In genomic region chr15:73227433-73228056, GRCh38 we compare ENCODE assay signal across 17 cellular contexts.
A peak's percentile ranks its signal among the peaks of the same experiment; 100 is the strongest.
DNase-seq lines count a peak whose midpoint lies in the region; ATAC-seq and TF ChIP-seq lines count a peak whose summit lies in the region.
"Had no signal": no experiment of that assay in that cellular context is flagged by ENCODE, and none has a peak within 500 bp of the region (broad histone marks: within the 10 kb centered on the region; RNA-seq: fewer than 3 reads in every experiment).

No MANE protein-coding gene starts in this region.

- H3K27me3 ChIP-seq in ascending aorta: no peaks in the 10 kb centered on the region
- no peaks in the 10 kb centered on the region for H3K27me3 ChIP-seq in mesendoderm (ENCODE audit: insufficient read depth, low read length, poor library complexity)
- no peaks in the 10 kb centered on the region for H3K27me3 ChIP-seq in transverse colon
- H3K27me3 ChIP-seq: SJSA1 had no signal

- H3K27ac ChIP-seq in ascending aorta: peak overlapping the region; percentile 15 to 34
- H3K27ac ChIP-seq in mesendoderm (ENCODE audit: low read depth, low read length): no peak overlapping the region
- peak overlapping the region; percentile 60 to 81 (median 69) for H3K27ac ChIP-seq in transverse colon
- H3K27ac ChIP-seq: HL-60, RWPE1, SJSA1 had no signal

- peak overlapping the region; percentile 26 for H3K4me3 Mint-ChIP-seq in natural killer cell treated with Interleukin-12 subunit alpha and Interleukin-12 subunit beta and Interleukin-15 and Interleukin-18, amount 100 ng/mL, for 72 hours
- H3K4me3 Mint-ChIP-seq in natural killer cell: no peak overlapping the region
- H3K4me3 Mint-ChIP-seq: CD14-positive monocyte had no signal

- peaks cover 0 to 4% of the 10 kb centered on the region in 2 donors for H3K4me1 ChIP-seq in ascending aorta
- H3K4me1 ChIP-seq in mesendoderm (ENCODE audit: control insufficient read depth, low read depth, low read length): peaks cover 4% of the 10 kb centered on the region
- H3K4me1 ChIP-seq in transverse colon: peaks cover 3 to 47% (median 20%) of the 10 kb centered on the region in 4 donors
- H3K4me1 ChIP-seq: Caco-2 had no signal

- no peak overlapping the region for H2BK15ac ChIP-seq in mesendoderm (replicated peaks; ENCODE audit: low read depth)

- no peak overlapping the region for H3K56ac ChIP-seq in mesendoderm (ENCODE audit: low read length)

- in situ Hi-C loops in transverse colon (cut with MboI; ENCODE audit: low pct_ligation_motif_present in 1 of 4, low pct_unique_long_range_greater_than_20kb in 1 of 4, low sequenced_read_pairs in 3 of 4): no loop called here

- intact Hi-C loops in natural killer cell (cut with micrococcal nuclease) (no loop called here), ascending aorta (cut with DNase I) (no loop called here), transverse colon (cut with DNase I; ENCODE audit: low total_unique reads) (no loop called here)

- H3K36me3 ChIP-seq in ascending aorta: no peaks in the 10 kb centered on the region
- H3K36me3 ChIP-seq in mesendoderm (ENCODE audit: control insufficient read depth, insufficient read depth, low read length): no peaks in the 10 kb centered on the region
- peaks cover 0 to 4% (median 0%) of the 10 kb centered on the region in 4 donors for H3K36me3 ChIP-seq in transverse colon
- H3K36me3 ChIP-seq: SJSA1 had no signal

- no peak overlapping the region for H3K4me2 ChIP-seq in mesendoderm (ENCODE audit: low read length)

- H3K9me3 Mint-ChIP-seq in natural killer cell treated with Interleukin-12 subunit alpha and Interleukin-12 subunit beta and Interleukin-15 and Interleukin-18, amount 100 ng/mL, for 72 hours: no peaks in the 10 kb centered on the region
- H3K9me3 Mint-ChIP-seq in natural killer cell: no peaks in the 10 kb centered on the region

- H3K36me3 Mint-ChIP-seq in natural killer cell treated with Interleukin-12 subunit alpha and Interleukin-12 subunit beta and Interleukin-15 and Interleukin-18, amount 100 ng/mL, for 72 hours: peaks cover 4% of the 10 kb centered on the region
- H3K36me3 Mint-ChIP-seq in natural killer cell: peaks cover 8% of the 10 kb centered on the region
- H3K36me3 Mint-ChIP-seq: CD14-positive monocyte had no signal

- TF ChIP-seq EP300 in transverse colon (IDR thresholded peaks at IDR 0.05; ENCODE audit: low read depth): no peak

- no peak for ATAC-seq in natural killer cell treated with Interleukin-12 subunit alpha and Interleukin-12 subunit beta and Interleukin-15 and Interleukin-18, amount 100 ng/mL, for 72 hours
- ATAC-seq in natural killer cell: no peak
- no peak for ATAC-seq in HG03571 (IDR thresholded peaks at IDR 0.05; ENCODE audit: unreplicated experiment)

- no peak overlapping the region for H3K4ac ChIP-seq in mesendoderm (ENCODE audit: low read depth, low read length)

- H2BK120ac ChIP-seq in mesendoderm (ENCODE audit: low read depth, low read length): no peak overlapping the region

- no peaks in the 10 kb centered on the region for H3K79me1 ChIP-seq in mesendoderm (ENCODE audit: low read length)

- peaks cover 2 to 18% of the 10 kb centered on the region in 2 donors for H3K4me1 Mint-ChIP-seq in natural killer cell treated with Interleukin-12 subunit alpha and Interleukin-12 subunit beta and Interleukin-15 and Interleukin-18, amount 100 ng/mL, for 72 hours (ENCODE audit: low read depth in 2 of 2)
- H3K4me1 Mint-ChIP-seq in natural killer cell: peaks cover 0 to 5% of the 10 kb centered on the region in 2 donors
- H3K4me1 Mint-ChIP-seq: CD14-positive monocyte had no signal

- WGBS in mesendoderm (ENCODE audit: extremely low coverage, insufficient coverage, low lambda C conversion rate): no CpG with 5 or more reads among the region's 6 CpGs
- WGBS in transverse colon (ENCODE audit: low coverage in 1 of 2), 2 donors: 50 to 60% methylated on average over 5 to 6 of the region's 6 CpGs

- H2BK5ac ChIP-seq in mesendoderm (ENCODE audit: low read length): no peak overlapping the region

- H3K18ac ChIP-seq in mesendoderm (ENCODE audit: low read length): no peak overlapping the region

- no peaks in the 10 kb centered on the region for H3K9me3 ChIP-seq in ascending aorta
- H3K9me3 ChIP-seq in transverse colon: no peaks in the 10 kb centered on the region
- H3K9me3 ChIP-seq: Caco-2, SJSA1 had no signal

- TF ChIP-seq CTCF in natural killer cell (IDR thresholded peaks at IDR 0.05) (no peak), ascending aorta (IDR thresholded peaks at IDR 0.05) (no peak), transverse colon (IDR thresholded peaks at IDR 0.05) (no peak)

- no peak overlapping the region for H3K9ac ChIP-seq in mesendoderm (ENCODE audit: low read length)

- H4K5ac ChIP-seq in mesendoderm (ENCODE audit: low read length): no peak overlapping the region

- H3K79me2 ChIP-seq in mesendoderm (ENCODE audit: control insufficient read depth, insufficient read depth, low read length): no peaks in the 10 kb centered on the region

- H3K4me3 ChIP-seq in ascending aorta: no peak overlapping the region
- no peak overlapping the region for H3K4me3 ChIP-seq in mesendoderm (ENCODE audit: low read length)
- no peak overlapping the region for H3K4me3 ChIP-seq in transverse colon
- H3K4me3 ChIP-seq: SJSA1 had no signal

- no peak overlapping the region for H4K8ac ChIP-seq in mesendoderm (ENCODE audit: low read depth, low read length)

- no peak for TF ChIP-seq POLR2A in transverse colon (IDR thresholded peaks at IDR 0.05)

- peak overlapping the region in 1 of 2 donors; percentile 50 for H3K27ac Mint-ChIP-seq in natural killer cell treated with Interleukin-12 subunit alpha and Interleukin-12 subunit beta and Interleukin-15 and Interleukin-18, amount 100 ng/mL, for 72 hours
- no peak overlapping the region for H3K27ac Mint-ChIP-seq in natural killer cell
- H3K27ac Mint-ChIP-seq: CD14-positive monocyte had no signal

- H2AK5ac ChIP-seq in mesendoderm (ENCODE audit: low read length): no peak overlapping the region

- DNase-seq in natural killer cell treated with Interleukin-12 subunit alpha and Interleukin-12 subunit beta and Interleukin-15 and Interleukin-18, amount 100 ng/mL, for 72 hours (ENCODE audit: low spot score): no peak
- no peak for DNase-seq in natural killer cell
- DNase-seq in ascending aorta (ENCODE audit: low spot score in 2 of 2): no peak
- peak; percentile 21 for DNase-seq in mesendoderm
- no peak for DNase-seq in transverse colon
- DNase-seq in stimulated activated CD4-positive, alpha-beta T cell treated with anti-CD3 and anti-CD28 coated beads, Interleukin-4, amount 100 ng/mL, for 1 hour: no peak
- DNase-seq in NCI-H128 (lab: John Stamatoyannopoulos, UW; ENCODE audit: unreplicated experiment): no peak
- DNase-seq: Caco-2, Kasumi-1, NCI-H1105 treated with DMSO at 0.1 percent for 48 hours, NCI-H2029, NCI-H524 treated with DMSO at 0.1 percent for 48 hours had no signal

- H3K23ac ChIP-seq in mesendoderm (ENCODE audit: low read length): no peak overlapping the region

- peaks cover 0 to 11% of the 10 kb centered on the region in 2 donors for H3K27me3 Mint-ChIP-seq in natural killer cell treated with Interleukin-12 subunit alpha and Interleukin-12 subunit beta and Interleukin-15 and Interleukin-18, amount 100 ng/mL, for 72 hours
- peaks cover 2 to 14% of the 10 kb centered on the region in 2 donors for H3K27me3 Mint-ChIP-seq in natural killer cell (ENCODE audit: low read depth in 2 of 2)
